In the genomic region with DNA sequence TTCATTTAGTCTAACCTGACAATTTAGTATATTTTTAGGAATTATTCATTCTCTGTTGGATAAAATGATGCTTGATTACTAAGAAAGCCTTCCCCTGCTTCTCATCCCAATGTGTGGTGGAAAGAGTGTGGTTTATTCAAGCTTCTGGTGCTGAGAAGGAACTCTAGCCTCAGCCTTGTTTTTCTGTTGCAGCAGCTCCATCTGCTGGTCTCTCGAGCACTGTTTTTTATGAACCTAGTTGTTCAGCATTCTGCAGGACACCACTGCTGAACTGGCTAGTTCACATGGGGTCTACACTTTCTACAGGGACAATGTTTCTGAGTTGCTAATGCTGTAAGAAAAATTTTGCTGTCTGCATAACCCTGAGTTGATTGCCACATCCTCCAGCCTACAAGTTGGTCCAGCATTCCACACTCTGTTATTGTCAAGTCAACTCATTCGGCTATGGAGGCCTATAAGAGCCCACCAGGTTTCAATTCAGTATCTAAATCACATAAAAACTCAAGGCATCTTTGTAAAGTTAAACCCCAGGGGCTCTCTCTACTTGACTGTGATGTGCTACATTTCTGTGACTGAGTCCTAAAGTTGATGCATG, we compare ENCODE assay signal across 8 cellular contexts. TPM values are rescaled to one million over a fixed set of nuclear protein-coding genes. Genes with fewer than 3 reads are reported as not detected.
DNase-seq lines count a peak whose midpoint lies in the region; ATAC-seq, FAIRE-seq and TF ChIP-seq lines count a peak whose summit lies in the region.

No MANE protein-coding gene starts in this region.

- no peak overlapping the region for H3K27ac ChIP-seq in RWPE2 (ENCODE audit: poor library complexity, severe bottlenecking)
- H3K27ac ChIP-seq in cardiac muscle cell = no peak overlapping the region

- ATAC-seq in HG03439 (IDR thresholded peaks at IDR 0.05; ENCODE audit: unreplicated experiment) (peak; percentile 78), RWPE2 (ENCODE audit: low read depth) (peak; percentile 83)

- FAIRE-seq in GM18507 (lab: Jason Lieb, UNC) = peak; percentile 86

- no peak overlapping the region for H3K4me3 ChIP-seq in RWPE2 (ENCODE audit: severe bottlenecking)
- no peak overlapping the region for H3K4me3 ChIP-seq in cardiac muscle cell

- DNase-seq in AML-193 (lab: John Stamatoyannopoulos, UW) = peak; percentile 34 to 36
- no peak for DNase-seq in GM18507 (ENCODE audit: extremely low spot score, insufficient read length, low read depth)
- no peak for DNase-seq in RWPE2 (ENCODE audit: low spot score)
- peak; percentile 59 for DNase-seq in activated naive CD4-positive, alpha-beta T cell treated with anti-CD3 and anti-CD28 coated beads, Interleukin-2, amount 50 U/mL, for 16 hours
- DNase-seq in cardiac muscle cell (ENCODE audit: low read depth in 1 of 2, low spot score in 1 of 2) = peak; percentile 74 to 75
- peak; percentile 47 for DNase-seq in putamen (ENCODE audit: low spot score)
- DNase-seq in 8988T = no peak

- H3K36me3 ChIP-seq in RWPE2 (ENCODE audit: low read depth) (no peaks in the 10 kb centered on the region), cardiac muscle cell (no peaks in the 10 kb centered on the region)

- H3K4me1 ChIP-seq in RWPE2 (ENCODE audit: insufficient read depth, poor library complexity, severe bottlenecking) (no peaks in the 10 kb centered on the region), cardiac muscle cell (ENCODE audit: low read depth) (no peaks in the 10 kb centered on the region)

- H3K27me3 ChIP-seq in RWPE2 (ENCODE audit: insufficient read depth, poor library complexity, severe bottlenecking) = no peaks in the 10 kb centered on the region
- H3K27me3 ChIP-seq in cardiac muscle cell = no peaks in the 10 kb centered on the region

- no peaks in the 10 kb centered on the region for H3K9me3 ChIP-seq in RWPE2 (ENCODE audit: severe bottlenecking)
- peaks cover 2% of the 10 kb centered on the region for H3K9me3 ChIP-seq in cardiac muscle cell (ENCODE audit: low read depth)

- peak; percentile 76 for TF ChIP-seq CTCF in RWPE2 (IDR thresholded peaks at IDR 0.05; ENCODE audit: poor library complexity, severe bottlenecking)
- peak; percentile 76 for TF ChIP-seq CTCF in cardiac muscle cell (IDR thresholded peaks at IDR 0.05; ENCODE audit: low read depth, low read length)

RNA-seq across cellular contexts. Expression of a gene that starts 14.3 kb away (rescaled TPM):
- total RNA-seq in cardiac muscle cell = 0.12 TPM in 1 of 2 replicates, not detected in the other
- polyA plus RNA-seq in cardiac muscle cell = 0.16 and 0.28 TPM in 2 replicates

RNA-seq across cellular contexts. Expression of a gene that starts 25.4 kb away (rescaled TPM):
- not detected in 2 replicates for total RNA-seq in cardiac muscle cell
- 0.04 and 0.09 TPM in 2 replicates for polyA plus RNA-seq in cardiac muscle cell

RNA-seq across cellular contexts. Expression of a gene that starts 42.0 kb away (rescaled TPM):
- 0.11 and 0.12 TPM in 2 replicates for total RNA-seq in cardiac muscle cell
- 0.07 TPM in 1 of 2 replicates, not detected in the other for polyA plus RNA-seq in cardiac muscle cell

Comparison
In these comparisons a context has a peak if more than half of its experiments do, and no peak if none do; other contexts are left out.
1. DNase-seq: peak in AML-193 (2 of 2), activated naive CD4-positive, alpha-beta T cell treated with anti-CD3 and anti-CD28 coated beads, Interleukin-2, amount 50 U/mL, for 16 hours (single experiment), cardiac muscle cell (2 of 2) and putamen (single experiment); none in GM18507 (single experiment), RWPE2 (single experiment) and 8988T (single experiment).